16 cellular contexts compared by ENCODE assay signal in the genomic region with DNA sequence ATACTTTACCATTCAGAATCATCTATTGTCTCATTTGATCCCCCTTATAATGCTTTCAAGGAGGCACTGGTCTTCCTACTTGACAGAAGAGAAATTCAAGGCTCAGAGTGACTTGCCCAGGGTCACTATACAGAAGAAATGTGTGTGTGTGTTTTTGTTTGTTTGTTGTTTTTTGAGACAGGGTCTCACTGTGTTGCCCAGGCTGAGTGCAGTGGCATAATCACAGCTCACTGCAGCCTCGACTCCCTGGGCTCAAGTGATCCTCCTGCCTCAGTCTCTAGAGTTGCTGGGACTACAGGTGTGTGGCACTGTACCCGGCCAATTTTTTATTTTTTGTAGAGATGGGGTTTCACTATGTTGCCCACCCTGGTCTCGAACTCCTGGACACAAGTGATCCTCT. TPM values are rescaled to one million over a fixed set of nuclear protein-coding genes. Genes with fewer than 3 reads are reported as not detected.
A peak's percentile ranks its signal among the peaks of the same experiment; 100 is the strongest.
DNase-seq lines count a peak whose midpoint lies in the region; ATAC-seq, FAIRE-seq and TF ChIP-seq lines count a peak whose summit lies in the region.
"Had no signal": no experiment of that assay in that cellular context is flagged by ENCODE, and none has a peak within 500 bp of the region (broad histone marks: within the 10 kb centered on the region; RNA-seq: fewer than 3 reads in every experiment).

No MANE protein-coding gene starts in this region.

- TF ChIP-seq CTCF in H1 (IDR thresholded peaks at IDR 0.05; ENCODE audit: control extremely low read depth in 1 of 3, insufficient read depth in 1 of 3, low read depth in 1 of 3, low read length in 3 of 3) (no peak), thoracic aorta (IDR thresholded peaks at IDR 0.05) (no peak)

- 0 out of 2 replicates have a peak overlapping the region, but pooled peaks have one; percentile 89 for H2BK20ac ChIP-seq in H1 (ENCODE audit: low read length)

- FAIRE-seq in HTR-8/SVneo (lab: Jason Lieb, UNC) (peak; percentile 28), H1 (lab: Jason Lieb, UNC) (no peak)

- H3K14ac ChIP-seq in H1 (ENCODE audit: insufficient read length): no peak overlapping the region

- H2AK5ac ChIP-seq in H1 (ENCODE audit: low read depth, low read length): no peak overlapping the region

- no peak overlapping the region for H3K56ac ChIP-seq in H1 (replicated peaks; ENCODE audit: insufficient read length, low read depth, low read length)

- no peak overlapping the region for H3K4ac ChIP-seq in H1 (replicated peaks; ENCODE audit: insufficient read length, low read depth, low read length)

- no peak overlapping the region for H4K5ac ChIP-seq in H1 (ENCODE audit: insufficient read length, low read depth, low read length)

- H2BK12ac ChIP-seq in H1 (ENCODE audit: low read depth, low read length): peak overlapping the region; percentile 62; the same call in 1 of the 2 replicates

- H3K4me1 ChIP-seq in BLaER1 treated with 17β-estradiol and CSF1 and Interleukin-3, amounts not matched to agents 10 nM and 100 nM: peaks cover 52 to 68% (median 65%) of the 10 kb centered on the region in 10 experiments
- H3K4me1 ChIP-seq in H1 (replicated peaks in 1 of 4; ENCODE audit: control insufficient read depth in 3 of 4, insufficient read depth in 4 of 4, low read length in 3 of 4): peaks cover 8 to 34% (median 15%) of the 10 kb centered on the region in 4 experiments; a peak in 6 of 7 replicates
- H3K4me1 ChIP-seq in thoracic aorta (ENCODE audit: control insufficient read depth in 1 of 2, low read depth in 2 of 2): peaks cover 13 to 62% of the 10 kb centered on the region in 2 donors

- H2BK15ac ChIP-seq in H1 (ENCODE audit: low read length): no peak overlapping the region

- no peak overlapping the region for H3K23ac ChIP-seq in H1 (ENCODE audit: insufficient read length)

- no peak overlapping the region for H2BK120ac ChIP-seq in H1 (replicated peaks; ENCODE audit: low read depth, low read length)

- no peak overlapping the region for H3K18ac ChIP-seq in H1 (ENCODE audit: extremely low read depth, low read length)

- POLR2A ChIA-PET in H1 (lab: Charles Lee; ENCODE audit: partially characterized antibody): interaction anchor here (1.1 to 3.1 kb wide), 2 partner anchors 18 to 20 kb away, joined by 3 to 8 read pairs; no protein-coding TSS in a partner anchor

- H3K79me1 ChIP-seq in H1 (ENCODE audit: low read depth, low read length): peaks cover 3% of the 10 kb centered on the region; the same call in 1 of the 2 replicates

- no peak overlapping the region for H2AFZ ChIP-seq in H1 (ENCODE audit: low read length)

- H3K27me3 ChIP-seq in BLaER1 treated with 17β-estradiol and CSF1 and Interleukin-3, amounts not matched to agents 10 nM and 100 nM: no peaks in the 10 kb centered on the region
- H3K27me3 ChIP-seq in H1 (replicated peaks in 1 of 4; ENCODE audit: control insufficient read depth in 3 of 4, extremely low read depth in 1 of 4, insufficient read depth in 3 of 4, low read length in 3 of 4): no peaks in the 10 kb centered on the region
- no peaks in the 10 kb centered on the region for H3K27me3 ChIP-seq in thoracic aorta (replicated peaks; ENCODE audit: insufficient read depth)
- H3K27me3 ChIP-seq: MG63 had no signal

- WGBS in H1 (ENCODE audit: extremely low coverage in 1 of 2, insufficient coverage in 1 of 2, insufficient read length in 1 of 2, insufficient replicate concordance in 2 of 2, low coverage in 1 of 2, low lambda C conversion rate in 2 of 2, missing lambda C conversion rate in 1 of 2), 2 experiments: 79% methylated on average over 3 of the region's 3 CpGs; no CpG with 5 or more reads in 1 of the 2 experiments

- no peak overlapping the region for H4K91ac ChIP-seq in H1 (replicated peaks; ENCODE audit: insufficient read length, low read length)

- peak overlapping the region in 7 of 11 experiments; percentile 4 to 80 (median 61); a peak in 9 of 22 replicates for H3K4me2 ChIP-seq in BLaER1 treated with 17β-estradiol and CSF1 and Interleukin-3, amounts not matched to agents 10 nM and 100 nM
- H3K4me2 ChIP-seq in H1 (ENCODE audit: insufficient read depth in 1 of 2, low read depth in 2 of 2, low read length in 2 of 2): no peak overlapping the region

- no peak for DNase-seq in HTR-8/SVneo (ENCODE audit: insufficient read length, low spot score)
- no peak for DNase-seq in H1 (ENCODE audit: low read depth in 1 of 2, low spot score in 2 of 2)
- DNase-seq in thoracic aorta (ENCODE audit: low spot score): no peak
- DNase-seq in SIG-M5 treated with dmso at 0.1 percent for 504 hours (lab: John Stamatoyannopoulos, UW; ENCODE audit: unreplicated experiment): no peak
- DNase-seq in cerebellar cortex (ENCODE audit: low spot score): no peak
- DNase-seq in AG08396 (ENCODE audit: low spot score): no peak
- no peak for DNase-seq in retina
- DNase-seq: H9, KBM-7, MG63, NCI-H1092 treated with DMSO at 0.1 percent for 48 hours, NCI-H1694, NCI-H2107, NCI-H345, NCI-H69 had no signal

- no peaks in the 10 kb centered on the region for H3K36me3 ChIP-seq in BLaER1 treated with 17β-estradiol and CSF1 and Interleukin-3, amounts not matched to agents 10 nM and 100 nM
- H3K36me3 ChIP-seq in H1 (ENCODE audit: control insufficient read depth in 2 of 4, insufficient read depth in 4 of 4, low read length in 3 of 4) (no peaks in the 10 kb centered on the region), thoracic aorta (no peaks in the 10 kb centered on the region)
- H3K36me3 ChIP-seq: MG63 had no signal

- CTCF ChIA-PET in H1 (lab: Charles Lee; ENCODE audit: partially characterized antibody): interaction anchor here (0.9 to 25.2 kb wide), 11 partner anchors 8 to 131 kb away, joined by 3 to 280 read pairs (median 6); no protein-coding TSS in a partner anchor

- H2BK5ac ChIP-seq in H1 (ENCODE audit: low read depth, low read length): peak overlapping the region; percentile 75; the same call in 1 of the 2 replicates

- no peak for ATAC-seq in thoracic aorta (ENCODE audit: insufficient number of reproducible peaks, low FRiP score, low read depth)

- H4K8ac ChIP-seq in H1 (ENCODE audit: extremely low read depth, insufficient read depth, low read length): no peak overlapping the region

- H3K79me2 ChIP-seq in H1 (ENCODE audit: control insufficient read depth in 1 of 2, insufficient read depth in 2 of 2, low read length in 2 of 2): no peaks in the 10 kb centered on the region

- no peak overlapping the region for H3K4me3 ChIP-seq in BLaER1 treated with 17β-estradiol and CSF1 and Interleukin-3, amounts not matched to agents 10 nM and 100 nM
- no peak overlapping the region for H3K4me3 ChIP-seq in H1 (ENCODE audit: extremely low read depth in 1 of 4, insufficient read depth in 2 of 4, low read depth in 3 of 4, low read length in 4 of 4)
- no peak overlapping the region for H3K4me3 ChIP-seq in thoracic aorta
- H3K4me3 ChIP-seq: MG63 had no signal

- TF ChIP-seq RAD21 in H1 (IDR thresholded peaks at IDR 0.05 in 1 of 2, conservative IDR thresholded peaks at IDR 0.05 in 1 of 2; ENCODE audit: low read depth in 2 of 2, low read length in 2 of 2): no peak

- no peaks in the 10 kb centered on the region for H3K9me3 ChIP-seq in BLaER1 treated with 17β-estradiol and CSF1 and Interleukin-3, amounts not matched to agents 10 nM and 100 nM (replicated peaks in 1 of 11)
- H3K9me3 ChIP-seq in H1 (ENCODE audit: insufficient read depth in 2 of 2, low read depth in 1 of 2, low read length in 1 of 2): no peaks in the 10 kb centered on the region
- no peaks in the 10 kb centered on the region for H3K9me3 ChIP-seq in thoracic aorta
- H3K9me3 ChIP-seq: MG63 had no signal

- H3K27ac ChIP-seq in BLaER1 treated with 17β-estradiol and CSF1 and Interleukin-3, amounts not matched to agents 10 nM and 100 nM: no peak overlapping the region
- H3K27ac ChIP-seq in H1 (ENCODE audit: low read depth, low read length): no peak overlapping the region
- peak overlapping the region; percentile 22 to 28 for H3K27ac ChIP-seq in thoracic aorta

- no peak overlapping the region for H3K9ac ChIP-seq in BLaER1 treated with 17β-estradiol and CSF1 and Interleukin-3, amounts not matched to agents 10 nM and 100 nM
- H3K9ac ChIP-seq in H1 (replicated peaks in 1 of 4; ENCODE audit: extremely low read depth in 1 of 4, low read depth in 3 of 4, low read length in 3 of 4): no peak overlapping the region

- no peaks in the 10 kb centered on the region for H3K23me2 ChIP-seq in H1 (ENCODE audit: low read depth, low read length)

- TF ChIP-seq EP300 in H1 (IDR thresholded peaks at IDR 0.05; ENCODE audit: borderline replicate concordance in 1 of 2, low read depth in 2 of 2, low read length in 2 of 2): no peak

- no peak for TF ChIP-seq POLR2A in H1 (IDR thresholded peaks at IDR 0.05; ENCODE audit: control extremely low read depth in 1 of 2, low read depth in 2 of 2, low read length in 2 of 2)

- H4K20me1 ChIP-seq in BLaER1 treated with 17β-estradiol and CSF1 and Interleukin-3, amounts not matched to agents 10 nM and 100 nM: no peaks in the 10 kb centered on the region
- no peaks in the 10 kb centered on the region for H4K20me1 ChIP-seq in H1 (replicated peaks in 1 of 2; ENCODE audit: control insufficient read depth in 1 of 2, insufficient read depth in 2 of 2, low read length in 2 of 2)

TF ChIP-seq in H1, 55 proteins besides CTCF, POLR2A, EP300 and RAD21:
- TF ChIP-seq SUZ12 (IDR thresholded peaks at IDR 0.05; ENCODE audit: low read length) (no peak), SP1 (IDR thresholded peaks at IDR 0.05; ENCODE audit: low read depth, low read length) (no peak), SRF (IDR thresholded peaks at IDR 0.05; ENCODE audit: low read depth, low read length) (no peak), KDM1A (IDR thresholded peaks at IDR 0.05; ENCODE audit: borderline replicate concordance, low read length) (peak; percentile 26; the same call in 1 of the 2 replicates)
TF ChIP-seq in H1: peak in this region for 1.

RNA-seq across cellular contexts. Expression of gene IRF2BPL, which starts 22.9 kb away (rescaled TPM):
- total RNA-seq in H1 (2021; fragmentation: NEBNext Ultra II Directional; extraction: Animal tissue kit (Norgen Biotek cat#: 25700)): 57.0 and 59.6 TPM in 2 replicates
- polyA plus RNA-seq in H1 (2011; rRNA removed): 18.8 and 32.1 TPM in 2 replicates
- polyA plus RNA-seq in H1 (2011; cell fraction: cytosol; rRNA removed): 22.0 TPM
- 27.5 TPM for polyA plus RNA-seq in H1 (2011; cell fraction: nucleus; rRNA removed)
- 36.5 to 43.3 TPM (median 39.3 TPM) in 4 replicates for polyA plus RNA-seq in H1 (2012, experiment 1 of 2)
- 26.8 TPM for polyA plus RNA-seq in H1 (2012, experiment 2 of 2)
- 21.9 TPM for polyA plus RNA-seq in H1 (2013, experiment 1 of 2)
- 22.6 TPM for polyA plus RNA-seq in H1 (2013, experiment 2 of 2)
- 7.7 and 12.6 TPM in 2 replicates for polyA minus RNA-seq in H1 (2011; rRNA and poly(A)+ RNA removed)
- polyA minus RNA-seq in H1 (2011; cell fraction: cytosol; rRNA and poly(A)+ RNA removed): 47.4 TPM
- 25.9 TPM for polyA minus RNA-seq in H1 (2011; cell fraction: nucleus; rRNA and poly(A)+ RNA removed)
- 10 to 100 TPM; 49.6 to 69.7 TPM for total RNA-seq in thoracic aorta

Comparison
In these comparisons a context has a peak if more than half of its experiments do, and no peak if none do; other contexts are left out.
1. H3K27ac ChIP-seq: peak in thoracic aorta (2 of 2); none in BLaER1 treated with 17β-estradiol and CSF1 and Interleukin-3, amounts not matched to agents 10 nM and 100 nM (0 of 11) and H1 (single experiment).
2. H3K4me2 ChIP-seq: peak in BLaER1 treated with 17β-estradiol and CSF1 and Interleukin-3, amounts not matched to agents 10 nM and 100 nM (7 of 11); none in H1 (0 of 2).